Comparison of ENCODE assay signal across 17 cellular contexts in the genomic region with DNA sequence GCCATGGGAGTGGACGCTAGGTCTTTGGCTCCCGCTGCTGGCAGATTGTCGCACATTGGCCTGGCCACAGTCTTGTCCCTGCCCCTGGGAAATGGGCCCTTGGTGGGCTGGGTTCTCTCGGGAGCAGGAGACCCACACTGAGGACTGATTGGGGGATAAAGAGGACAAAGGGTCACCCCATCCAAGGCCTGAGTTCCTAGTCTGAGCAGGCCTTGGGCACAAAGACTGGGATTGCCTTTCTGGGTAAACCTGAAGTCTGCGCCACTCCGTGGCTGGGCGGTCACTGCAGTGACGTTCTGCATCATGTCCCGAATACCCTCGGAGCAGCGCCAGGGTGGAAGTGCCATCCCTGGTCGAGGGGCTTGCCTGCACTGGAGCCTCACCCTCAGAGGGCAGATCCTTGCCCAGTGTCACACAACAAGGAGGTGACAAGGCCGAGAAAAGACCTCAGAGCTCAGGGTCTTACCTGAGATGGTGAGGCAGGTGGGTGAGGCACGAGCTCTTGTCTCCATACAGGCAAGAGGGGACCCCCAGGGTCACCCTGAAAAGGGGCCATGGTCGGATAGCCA. TPM values are rescaled to one million over a fixed set of nuclear protein-coding genes. Genes with fewer than 3 reads are reported as not detected.
DNase-seq lines count a peak whose midpoint lies in the region; ATAC-seq and TF ChIP-seq lines count a peak whose summit lies in the region.
"Had no signal": no experiment of that assay in that cellular context is flagged by ENCODE, and none has a peak within 500 bp of the region (broad histone marks: within the 10 kb centered on the region; RNA-seq: fewer than 3 reads in every experiment).

No MANE protein-coding gene starts in this region.

- H3K4me3 ChIP-seq in testis (no peak overlapping the region), MM.1S (ENCODE audit: low read length) (no peak overlapping the region)
- H3K4me3 ChIP-seq: A549, skin epidermis had no signal

- intact Hi-C loops in activated CD4-positive, alpha-beta T cell treated with anti-CD3 and anti-CD28 coated beads for 36 hours (cut with DNase I, micrococcal nuclease): loop anchor here in 1 of 2 experiments (10.0 kb wide), 1 partner anchor 548 kb away; no protein-coding TSS in a partner anchor
- intact Hi-C loops in activated CD4-positive, alpha-beta memory T cell treated with anti-CD3 and anti-CD28 coated beads for 36 hours (cut with micrococcal nuclease): loop anchor here (10.0 kb wide), 1 partner anchor 548 kb away; no protein-coding TSS in a partner anchor
- intact Hi-C loops in testis (cut with DNase I; ENCODE audit: low total_unique reads): loop anchor here (5.0 to 10.0 kb wide), 2 partner anchors 428 to 521 kb away; no protein-coding TSS in a partner anchor

- no peaks in the 10 kb centered on the region for H3K4me1 ChIP-seq in testis
- no peaks in the 10 kb centered on the region for H3K4me1 ChIP-seq in MM.1S (ENCODE audit: low read length)
- H3K4me1 ChIP-seq: Caco-2 had no signal

- H3K27me3 Mint-ChIP-seq in activated CD4-positive, alpha-beta T cell treated with anti-CD3 and anti-CD28 coated beads for 36 hours: no peaks in the 10 kb centered on the region
- no peaks in the 10 kb centered on the region for H3K27me3 Mint-ChIP-seq in activated CD4-positive, alpha-beta memory T cell treated with anti-CD3 and anti-CD28 coated beads for 36 hours
- H3K27me3 Mint-ChIP-seq: brain had no signal

- no peaks in the 10 kb centered on the region for H3K27me3 ChIP-seq in testis
- H3K27me3 ChIP-seq in MM.1S (replicated peaks; ENCODE audit: insufficient read depth, low read length): no peaks in the 10 kb centered on the region

- H3K4me3 Mint-ChIP-seq in activated CD4-positive, alpha-beta T cell treated with anti-CD3 and anti-CD28 coated beads for 36 hours: no peak overlapping the region
- no peak overlapping the region for H3K4me3 Mint-ChIP-seq in activated CD4-positive, alpha-beta memory T cell treated with anti-CD3 and anti-CD28 coated beads for 36 hours
- H3K4me3 Mint-ChIP-seq: brain, nephron progenitor cell had no signal

- TF ChIP-seq POLR2A in testis (IDR thresholded peaks at IDR 0.05): no peak

- H3K4me2 ChIP-seq in MM.1S (ENCODE audit: low read depth, low read length): no peak overlapping the region
- H3K4me2 ChIP-seq: A549 had no signal

- H3K27ac ChIP-seq in testis: no peak overlapping the region
- H3K27ac ChIP-seq in MM.1S (ENCODE audit: low read length): no peak overlapping the region
- H3K27ac ChIP-seq: WERI-Rb-1 had no signal

- no peaks in the 10 kb centered on the region for H3K36me3 Mint-ChIP-seq in activated CD4-positive, alpha-beta T cell treated with anti-CD3 and anti-CD28 coated beads for 36 hours (ENCODE audit: low read depth)
- H3K36me3 Mint-ChIP-seq in activated CD4-positive, alpha-beta memory T cell treated with anti-CD3 and anti-CD28 coated beads for 36 hours: no peaks in the 10 kb centered on the region

- H3K27ac Mint-ChIP-seq in activated CD4-positive, alpha-beta T cell treated with anti-CD3 and anti-CD28 coated beads for 36 hours: no peak overlapping the region
- H3K27ac Mint-ChIP-seq in activated CD4-positive, alpha-beta memory T cell treated with anti-CD3 and anti-CD28 coated beads for 36 hours: no peak overlapping the region
- H3K27ac Mint-ChIP-seq: nephron progenitor cell had no signal

- H3K9me3 Mint-ChIP-seq in activated CD4-positive, alpha-beta T cell treated with anti-CD3 and anti-CD28 coated beads for 36 hours (ENCODE audit: low read depth): no peaks in the 10 kb centered on the region
- H3K9me3 Mint-ChIP-seq in activated CD4-positive, alpha-beta memory T cell treated with anti-CD3 and anti-CD28 coated beads for 36 hours: no peaks in the 10 kb centered on the region
- H3K9me3 Mint-ChIP-seq: brain; effector memory CD8-positive, alpha-beta T cell; nephron progenitor cell had no signal

- no peaks in the 10 kb centered on the region for H3K9me2 ChIP-seq in MM.1S (replicated peaks; ENCODE audit: insufficient read depth, low read length)

- H3K9ac ChIP-seq in MM.1S (ENCODE audit: low read length): no peak overlapping the region

- H2AFZ ChIP-seq in MM.1S (ENCODE audit: low read length): no peak overlapping the region

- TF ChIP-seq CTCF in testis (IDR thresholded peaks at IDR 0.05): no peak
- no peak for TF ChIP-seq CTCF in MM.1S (IDR thresholded peaks at IDR 0.05; ENCODE audit: low read length)

- DNase-seq in activated CD4-positive, alpha-beta T cell treated with anti-CD3 and anti-CD28 coated beads for 36 hours: peak; percentile 0
- DNase-seq in activated CD4-positive, alpha-beta T cell treated with anti-CD3 and anti-CD28 coated beads for 1 hour: no peak
- peak; percentile 8 for DNase-seq in activated CD4-positive, alpha-beta memory T cell treated with anti-CD3 and anti-CD28 coated beads for 36 hours
- DNase-seq in iPS-NIHi11 (ENCODE audit: low spot score) (peak; percentile 5), testis (peak; percentile 10), MM.1S (no peak)
- DNase-seq: effector memory CD8-positive, alpha-beta T cell; NCI-H2029; nephron progenitor cell; substantia nigra had no signal

- no peaks in the 10 kb centered on the region for H4K20me1 ChIP-seq in MM.1S (ENCODE audit: insufficient read depth, low read length)

- H3K9me3 ChIP-seq in testis: no peaks in the 10 kb centered on the region
- H3K9me3 ChIP-seq in MM.1S (replicated peaks; ENCODE audit: insufficient read depth, low read length): no peaks in the 10 kb centered on the region
- H3K9me3 ChIP-seq: A549, Caco-2 had no signal

- 90 to 95% methylated on average over 11 to 15 of the region's 15 CpGs for WGBS in testis, 2 donors

- POLR2A ChIA-PET in activated CD4-positive, alpha-beta T cell treated with anti-CD3 and anti-CD28 coated beads for 36 hours (lab: Charles Lee): no interaction called here
- POLR2A ChIA-PET in activated CD4-positive, alpha-beta memory T cell treated with anti-CD3 and anti-CD28 coated beads for 36 hours (lab: Charles Lee): no interaction called here

- H3K36me3 ChIP-seq in testis (ENCODE audit: low read depth, missing control alignments) (no peaks in the 10 kb centered on the region), MM.1S (replicated peaks; ENCODE audit: insufficient read depth, low read length) (no peaks in the 10 kb centered on the region)

- no peaks in the 10 kb centered on the region for H3F3A ChIP-seq in MM.1S (ENCODE audit: insufficient read depth, low read length)

- CTCF ChIA-PET in activated CD4-positive, alpha-beta T cell treated with anti-CD3 and anti-CD28 coated beads for 36 hours (lab: Charles Lee): interaction anchor here (0.6 to 0.8 kb wide), 4 partner anchors 26 to 117 kb away, joined by 3 read pairs; no protein-coding TSS in a partner anchor
- CTCF ChIA-PET in activated CD4-positive, alpha-beta memory T cell treated with anti-CD3 and anti-CD28 coated beads for 36 hours (lab: Charles Lee): interaction anchor here (0.7 to 3.7 kb wide), 3 partner anchors 34 to 431 kb away, joined by 3 to 44 read pairs (median 4); no protein-coding TSS in a partner anchor

- H3K79me2 ChIP-seq in MM.1S (ENCODE audit: low read length): no peaks in the 10 kb centered on the region

- H3K4me1 Mint-ChIP-seq in activated CD4-positive, alpha-beta T cell treated with anti-CD3 and anti-CD28 coated beads for 36 hours: peaks cover 20% of the 10 kb centered on the region
- peaks cover 11% of the 10 kb centered on the region for H3K4me1 Mint-ChIP-seq in activated CD4-positive, alpha-beta memory T cell treated with anti-CD3 and anti-CD28 coated beads for 36 hours (ENCODE audit: low read depth)

- no peak for ATAC-seq in activated CD4-positive, alpha-beta T cell treated with anti-CD3 and anti-CD28 coated beads for 36 hours
- ATAC-seq in HG02973 (IDR thresholded peaks at IDR 0.05; ENCODE audit: unreplicated experiment) (no peak), HG03457 (IDR thresholded peaks at IDR 0.05; ENCODE audit: unreplicated experiment) (no peak)
- ATAC-seq: A549; effector memory CD8-positive, alpha-beta T cell had no signal

RNA-seq across cellular contexts. Expression of gene ZBP1, which starts 36.1 kb away (rescaled TPM):
- 1 to 10 TPM in 1 of 2 experiments, under 1 TPM in 1; 0.30 to 1.4 TPM for total RNA-seq in activated CD4-positive, alpha-beta T cell treated with anti-CD3 and anti-CD28 coated beads for 36 hours
- 1 to 10 TPM in 1 of 2 experiments, under 1 TPM in 1; 0.73 to 1.1 TPM for total RNA-seq in activated CD4-positive, alpha-beta memory T cell treated with anti-CD3 and anti-CD28 coated beads for 36 hours
- total RNA-seq in testis: under 1 TPM in 1 of 2 donors, not detected in 1; 0.31 TPM
- polyA plus RNA-seq in testis (ENCODE audit: insufficient read depth, low read depth, low replicate concordance): 0.66 TPM
- total RNA-seq: Caco-2 had no signal

RNA-seq across cellular contexts. Expression of gene PMEPA1, which starts 53.5 kb away (rescaled TPM):
- total RNA-seq in activated CD4-positive, alpha-beta T cell treated with anti-CD3 and anti-CD28 coated beads for 36 hours: 1 to 10 TPM; 1.6 to 1.8 TPM
- total RNA-seq in activated CD4-positive, alpha-beta memory T cell treated with anti-CD3 and anti-CD28 coated beads for 36 hours: 1 to 10 TPM; 2.5 to 3.0 TPM
- 10 to 100 TPM in 1 of 2 donors, 1 to 10 TPM in 1; 8.1 to 12.1 TPM for total RNA-seq in testis
- 16.8 TPM for polyA plus RNA-seq in testis (ENCODE audit: insufficient read depth, low read depth, low replicate concordance)

Comparison
In these comparisons a context has a peak if more than half of its experiments do, and no peak if none do; other contexts are left out.
1. DNase-seq: peak in activated CD4-positive, alpha-beta T cell treated with anti-CD3 and anti-CD28 coated beads for 36 hours (single experiment), activated CD4-positive, alpha-beta memory T cell treated with anti-CD3 and anti-CD28 coated beads for 36 hours (single experiment), iPS-NIHi11 (single experiment) and testis (single experiment); none in activated CD4-positive, alpha-beta T cell treated with anti-CD3 and anti-CD28 coated beads for 1 hour (single experiment) and MM.1S (single experiment).